ENCODE assay signal across 8 cellular contexts in genomic region chr18:77102246-77103040, GRCh38. TPM values are rescaled to one million over a fixed set of nuclear protein-coding genes. Genes with fewer than 3 reads are reported as not detected.
DNase-seq lines count a peak whose midpoint lies in the region; ATAC-seq, FAIRE-seq and TF ChIP-seq lines count a peak whose summit lies in the region.

No MANE protein-coding gene starts in this region.

- H3K27me3 ChIP-seq in SK-N-SH (ENCODE audit: insufficient read depth): no peaks in the 10 kb centered on the region

- CTCF ChIA-PET in A549 (lab: Yijun Ruan, JAX) (interaction anchor here (0.7 to 1.4 kb wide), 2 partner anchors 12 to 110 kb away, joined by 3 to 5 read pairs; no protein-coding TSS in a partner anchor), SK-N-SH (lab: Yijun Ruan, JAX) (interaction anchor here (0.7 to 1.9 kb wide), 3 partner anchors 102 to 299 kb away, joined by 3 to 4 read pairs (median 4); no protein-coding TSS in a partner anchor)

- peak overlapping the region; percentile 69 for H3K9ac ChIP-seq in SK-N-SH

- H3K79me2 ChIP-seq in SK-N-SH (ENCODE audit: insufficient read depth): no peaks in the 10 kb centered on the region

- peak overlapping the region; percentile 19 for H3K4me3 ChIP-seq in A549
- H3K4me3 ChIP-seq in SK-N-SH (ENCODE audit: low read depth in 2 of 2, low read length in 1 of 2): peak overlapping the region; percentile 17 to 44

- no peak for FAIRE-seq in A549 (lab: Jason Lieb, UNC)

- ATAC-seq in A549 (no peak; a peak in 1 of 6 replicates), GM18511 (IDR thresholded peaks at IDR 0.05; ENCODE audit: unreplicated experiment) (peak; percentile 83), HG02970 (IDR thresholded peaks at IDR 0.05; ENCODE audit: low FRiP score, unreplicated experiment) (peak; percentile 65)
- ATAC-seq in stimulated activated naive B cell treated with anti-CD40 and anti-IgM and Interleukin-4, amounts not matched to agents 10 μg/mL and 1 μg/mL and 100 μg/mL, for 72 hours (replicated peaks): peak; percentile 80 to 82

- H3K4me3 Mint-ChIP-seq in stimulated activated naive B cell treated with anti-CD40 and anti-IgM and Interleukin-4, amounts not matched to agents 10 μg/mL and 1 μg/mL and 100 μg/mL, for 72 hours: peak overlapping the region; percentile 70 to 77

- POLR2A ChIA-PET in A549 (lab: Yijun Ruan, JAX): interaction anchor here (1.0 to 2.0 kb wide), 6 partner anchors 12 to 37 kb away, joined by 4 to 13 read pairs (median 7); no protein-coding TSS in a partner anchor
- POLR2A ChIA-PET in SK-N-SH (lab: Yijun Ruan, JAX): no interaction called here

- H3K9me3 ChIP-seq in A549: no peaks in the 10 kb centered on the region
- H3K9me3 ChIP-seq in SK-N-SH: no peaks in the 10 kb centered on the region

- H3K36me3 Mint-ChIP-seq in stimulated activated naive B cell treated with anti-CD40 and anti-IgM and Interleukin-4, amounts not matched to agents 10 μg/mL and 1 μg/mL and 100 μg/mL, for 72 hours: peaks cover 48 to 77% of the 10 kb centered on the region in 2 donors

- H3K4me1 Mint-ChIP-seq in stimulated activated naive B cell treated with anti-CD40 and anti-IgM and Interleukin-4, amounts not matched to agents 10 μg/mL and 1 μg/mL and 100 μg/mL, for 72 hours: peaks cover 63 to 87% of the 10 kb centered on the region in 2 donors

- peak overlapping the region; percentile 52 for H2AFZ ChIP-seq in SK-N-SH (ENCODE audit: low read depth)

- 4% methylated on average over 3 of the region's 3 CpGs for WGBS in A549 (ENCODE audit: missing lambda C conversion rate)
- WGBS in SK-N-SH (ENCODE audit: low lambda C conversion rate): 2% methylated on average over 3 of the region's 3 CpGs

- TF ChIP-seq RAD21 in A549 (conservative IDR thresholded peaks at IDR 0.05 in 1 of 2, IDR thresholded peaks at IDR 0.05 in 1 of 2) (no peak), SK-N-SH (IDR thresholded peaks at IDR 0.05; ENCODE audit: low read length) (no peak)

- peak overlapping the region; percentile 96 to 97 for H3K27ac ChIP-seq in A549
- H3K27ac ChIP-seq in SK-N-SH (ENCODE audit: low read depth in 2 of 2, low read length in 1 of 2): peak overlapping the region; percentile 90 to 94

- no peaks in the 10 kb centered on the region for H3K27me3 Mint-ChIP-seq in stimulated activated naive B cell treated with anti-CD40 and anti-IgM and Interleukin-4, amounts not matched to agents 10 μg/mL and 1 μg/mL and 100 μg/mL, for 72 hours

- TF ChIP-seq CTCF in A549 (IDR thresholded peaks at IDR 0.05): no peak
- TF ChIP-seq CTCF in SK-N-SH (IDR thresholded peaks at IDR 0.05): no peak

- H3K9me3 Mint-ChIP-seq in stimulated activated naive B cell treated with anti-CD40 and anti-IgM and Interleukin-4, amounts not matched to agents 10 μg/mL and 1 μg/mL and 100 μg/mL, for 72 hours: peaks cover 0 to 6% of the 10 kb centered on the region in 2 donors

- peaks cover 34% of the 10 kb centered on the region for H3F3A ChIP-seq in SK-N-SH (replicated peaks; ENCODE audit: insufficient read depth)

- H3K4me2 ChIP-seq in A549 (peak overlapping the region; percentile 98), SK-N-SH (peak overlapping the region; percentile 73)

- no peaks in the 10 kb centered on the region for H3K36me3 ChIP-seq in SK-N-SH (replicated peaks in 1 of 2; ENCODE audit: control insufficient read depth in 1 of 2, insufficient read depth in 2 of 2, low read length in 1 of 2)

- H3K9me2 ChIP-seq in SK-N-SH: no peaks in the 10 kb centered on the region

- H3K4me1 ChIP-seq in A549 (peaks cover 62% of the 10 kb centered on the region), SK-N-SH (ENCODE audit: control insufficient read depth in 1 of 2, insufficient read depth in 2 of 2, low read depth in 1 of 2, low read length in 1 of 2) (peaks cover 35 to 39% of the 10 kb centered on the region in 2 experiments)

- no peak for TF ChIP-seq POLR2A in A549 (IDR thresholded peaks at IDR 0.05; ENCODE audit: low read length)

- peak overlapping the region; percentile 97 for H3K27ac Mint-ChIP-seq in stimulated activated naive B cell treated with anti-CD40 and anti-IgM and Interleukin-4, amounts not matched to agents 10 μg/mL and 1 μg/mL and 100 μg/mL, for 72 hours

- H4K20me1 ChIP-seq in SK-N-SH (ENCODE audit: insufficient read depth): no peaks in the 10 kb centered on the region

- DNase-seq in A549 (ENCODE audit: low read depth in 1 of 2, low spot score in 1 of 2) (no peak), SK-N-SH (peak; percentile 53), fibroblast of the conjunctiva (ENCODE audit: low read depth) (peak; percentile 80), DMS114 treated with DMSO at 0.1 percent for 48 hours (lab: John Stamatoyannopoulos, UW; ENCODE audit: unreplicated experiment) (no peak), GOT3 (lab: John Stamatoyannopoulos, UW) (no peak)
- DNase-seq in stimulated activated naive B cell treated with anti-CD40 and anti-IgM and Interleukin-4, amounts not matched to agents 10 μg/mL and 1 μg/mL and 100 μg/mL, for 72 hours: no peak

- TF ChIP-seq EP300 in A549 (IDR thresholded peaks at IDR 0.05) (no peak), SK-N-SH (IDR thresholded peaks at IDR 0.05; ENCODE audit: borderline replicate concordance in 1 of 2, low read depth in 1 of 2, low read length in 1 of 2) (peak in 1 of 2 experiments; percentile 66; a peak in 1 of 4 replicates)

TF ChIP-seq in A549, 52 proteins besides CTCF, POLR2A, EP300 and RAD21 (continues in another document):
- no peak for TF ChIP-seq E2F6 (IDR thresholded peaks at IDR 0.05; ENCODE audit: borderline replicate concordance, low read depth)

TF ChIP-seq in SK-N-SH, 30 proteins besides CTCF, POLR2A, EP300 and RAD21 (continues in another document):
- 0 out of 2 replicates have a peak, but pooled peaks have one; percentile 51 for TF ChIP-seq FOXM1 (IDR thresholded peaks at IDR 0.05; ENCODE audit: low read depth)
- no peak for TF ChIP-seq SIN3A (IDR thresholded peaks at IDR 0.05; ENCODE audit: borderline replicate concordance, low read depth, low read length)
- TF ChIP-seq FOSL2 (IDR thresholded peaks at IDR 0.05; ENCODE audit: borderline replicate concordance, low read depth): 0 out of 2 replicates have a peak, but pooled peaks have one; percentile 34
- no peak for TF ChIP-seq NRF1 (IDR thresholded peaks at IDR 0.05; ENCODE audit: low read depth, low read length)
- peak; percentile 15; the same call in 1 of the 2 replicates for TF ChIP-seq RXRA (IDR thresholded peaks at IDR 0.05; ENCODE audit: borderline replicate concordance, low read depth)
- no peak for TF ChIP-seq USF1 (IDR thresholded peaks at IDR 0.05; ENCODE audit: borderline replicate concordance, low read depth)
- TF ChIP-seq YY1 (IDR thresholded peaks at IDR 0.05; ENCODE audit: low read depth): no peak
- no peak for TF ChIP-seq REST (IDR thresholded peaks at IDR 0.05; ENCODE audit: low read depth, low read length)
- peak; percentile 45; the same call in 1 of the 2 replicates for TF ChIP-seq POLR2AphosphoS5 (IDR thresholded peaks at IDR 0.05; ENCODE audit: low read depth, low read length)
- no peak for TF ChIP-seq FOXJ3 (CRISPR knock-in tag; IDR thresholded peaks at IDR 0.05)
- no peak for TF ChIP-seq GATA2 (CRISPR knock-in tag; IDR thresholded peaks at IDR 0.05)
- TF ChIP-seq TEAD4 (IDR thresholded peaks at IDR 0.05; ENCODE audit: borderline replicate concordance, insufficient read depth): peak; percentile 44; the same call in 1 of the 2 replicates
- TF ChIP-seq RFX5 (IDR thresholded peaks at IDR 0.05; ENCODE audit: low read length): no peak
- TF ChIP-seq ELF1 (IDR thresholded peaks at IDR 0.05): no peak; the same call in 1 of the 2 replicates
- no peak for TF ChIP-seq MXI1 (IDR thresholded peaks at IDR 0.05; ENCODE audit: low read depth, low read length)

RNA-seq across cellular contexts. Expression of gene MBP, which starts 30.1 kb away (rescaled TPM):
- polyA plus RNA-seq in A549 (2011; rRNA removed) (28.6 and 33.1 TPM in 2 replicates), A549 (2017; fragmentation: RNase III; extraction: RNeasy Plus Mini Kit Qiagen cat#74134 plus additional on column Dnase treatment) (8.5 to 9.0 TPM (median 8.6 TPM) in 3 replicates), SK-N-SH (2012; rRNA removed) (1.4 and 1.6 TPM in 2 replicates)
- 7.0 and 7.3 TPM in 2 replicates for polyA plus RNA-seq in A549 (2012; cell fraction: cytosol; rRNA removed)
- 8.4 and 9.6 TPM in 2 replicates for polyA plus RNA-seq in A549 (2012; cell fraction: nucleus; rRNA removed)
- 31.0 and 39.2 TPM in 2 replicates for polyA minus RNA-seq in A549 (2011; rRNA and poly(A)+ RNA removed)
- 1.3 TPM in 2 replicates for polyA plus RNA-seq in SK-N-SH (2012; cell fraction: cytosol; rRNA removed)
- 2.6 TPM in 2 replicates for polyA plus RNA-seq in SK-N-SH (2012; cell fraction: nucleus; rRNA removed)

Comparison
In these comparisons a context has a peak if more than half of its experiments do, and no peak if none do; other contexts are left out.
1. ATAC-seq: peak in GM18511 (single experiment), HG02970 (single experiment) and stimulated activated naive B cell treated with anti-CD40 and anti-IgM and Interleukin-4, amounts not matched to agents 10 μg/mL and 1 μg/mL and 100 μg/mL, for 72 hours (2 of 2); none in A549 (0 of 2).
2. DNase-seq: peak in SK-N-SH (single experiment) and fibroblast of the conjunctiva (single experiment); none in A549 (0 of 2), stimulated activated naive B cell treated with anti-CD40 and anti-IgM and Interleukin-4, amounts not matched to agents 10 μg/mL and 1 μg/mL and 100 μg/mL, for 72 hours (single experiment), DMS114 treated with DMSO at 0.1 percent for 48 hours (single experiment) and GOT3 (single experiment).
3. Of the 12 proteins assayed by ChIP-seq in both A549 and SK-N-SH: peak only in A549: none; only in SK-N-SH: MAX and PBX3; in both: none; in neither: 8; mixed calls (peak in some experiments, not most) for 2.